In the genomic region with DNA sequence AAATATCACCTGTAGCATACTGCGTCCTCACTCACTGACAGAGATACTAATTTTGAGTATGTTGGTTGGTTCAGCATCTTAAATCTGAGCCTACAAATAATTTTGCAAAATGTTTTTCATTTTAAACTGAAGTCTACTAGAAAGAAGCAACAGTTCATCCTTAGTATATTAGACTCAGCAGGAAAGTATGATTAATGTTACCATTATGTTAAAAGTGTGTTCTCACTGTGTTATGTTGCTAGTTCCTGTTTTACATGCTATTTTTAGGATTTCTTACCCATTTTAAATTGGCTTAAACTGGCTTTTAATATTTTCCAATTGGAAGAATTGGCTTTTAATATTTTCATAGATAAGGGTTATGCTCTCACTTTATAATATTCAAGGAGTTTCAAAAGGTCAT, we compare ENCODE assay signal across 1 cellular context.
TF ChIP-seq lines count a peak whose summit lies in the region.

No MANE protein-coding gene starts in this region.

TF ChIP-seq in GM12878, 131 proteins besides CTCF, POLR2A, EP300 and RAD21:
- TF ChIP-seq NR2C1 (IDR thresholded peaks at IDR 0.05), result no peak
- peak; percentile 33; the same call in 1 of the 2 replicates for TF ChIP-seq NFIC (IDR thresholded peaks at IDR 0.05; ENCODE audit: low read depth, low read length)
- TF ChIP-seq MEF2A (IDR thresholded peaks at IDR 0.05; ENCODE audit: insufficient read depth, low read depth, low read length), result 0 out of 2 replicates have a peak, but pooled peaks have one; percentile 33
